In the genomic region with DNA sequence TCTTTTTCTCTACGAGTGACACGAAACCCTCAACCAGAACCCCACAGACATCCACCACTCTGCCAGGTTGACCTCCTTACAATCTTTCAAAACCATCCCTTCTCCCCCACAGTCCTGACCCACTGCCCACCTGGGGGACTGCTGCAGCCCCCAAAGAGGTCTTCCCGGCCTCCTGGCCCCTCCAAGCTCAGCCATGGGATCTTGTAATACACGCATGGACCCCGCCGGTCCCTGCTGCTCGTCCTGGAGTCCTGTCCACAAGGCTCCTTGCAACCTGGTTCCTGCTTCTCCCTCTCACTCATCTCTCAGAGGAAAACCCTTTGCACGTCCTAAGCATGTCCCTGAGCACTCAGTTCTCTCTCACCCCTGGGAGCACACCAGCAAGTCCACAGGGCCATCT, we compare ENCODE assay signal across 18 cellular contexts.
DNase-seq lines count a peak whose midpoint lies in the region; ATAC-seq and TF ChIP-seq lines count a peak whose summit lies in the region.
"Had no signal": no experiment of that assay in that cellular context is flagged by ENCODE, and none has a peak within 500 bp of the region (broad histone marks: within the 10 kb centered on the region; RNA-seq: fewer than 3 reads in every experiment).

No MANE protein-coding gene starts in this region.

- no peak overlapping the region for H3K14ac ChIP-seq in IMR-90 (replicated peaks; ENCODE audit: low read depth, low read length)

- H4K20me1 ChIP-seq in IMR-90 (ENCODE audit: insufficient read depth, low read length), result no peaks in the 10 kb centered on the region
- H4K20me1 ChIP-seq in osteoblast (ENCODE audit: insufficient read depth, low read length), result no peaks in the 10 kb centered on the region

- WGBS in IMR-90 (ENCODE audit: extremely low coverage in 2 of 2, insufficient read length in 1 of 2), 2 experiments, result 84% methylated on average over 7 of the region's 8 CpGs; no CpG with 5 or more reads in 1 of the 2 experiments
- WGBS in right lobe of liver (ENCODE audit: insufficient coverage, low coverage, low lambda C conversion rate, missing lambda C conversion rate), result 92% methylated on average over 6 of the region's 8 CpGs

- no peak for DNase-seq in CD14-positive monocyte (ENCODE audit: low spot score)
- DNase-seq in IMR-90, result no peak
- DNase-seq in right lobe of liver, result no peak
- no peak for DNase-seq in osteoblast (ENCODE audit: insufficient read length, low spot score, missing footprints)
- DNase-seq in inferior parietal cortex (ENCODE audit: extremely low spot score), result no peak
- DNase-seq in WTC11 (ENCODE audit: low spot score), result no peak
- no peak for DNase-seq in NCI-H446 treated with DMSO at 0.1 percent for 48 hours (lab: John Stamatoyannopoulos, UW)
- DNase-seq: CD8-positive, alpha-beta memory T cell; DMS79; KBM-7; NCI-H1048; NCI-H1436 treated with DMSO at 0.1 percent for 48 hours; NCI-H2081; NCI-H510A; NCI-H774; PC-9 had no signal

- no peak overlapping the region for H2AFZ ChIP-seq in IMR-90 (replicated peaks; ENCODE audit: low read length, poor library complexity)
- H2AFZ ChIP-seq in osteoblast (ENCODE audit: low read length), result no peak overlapping the region
- H2AFZ ChIP-seq: PC-9 had no signal

- H3K4me3 ChIP-seq in IMR-90 (ENCODE audit: insufficient read depth, low read depth, low read length), result no peak overlapping the region
- no peak overlapping the region for H3K4me3 ChIP-seq in right lobe of liver
- H3K4me3 ChIP-seq in osteoblast (ENCODE audit: insufficient read depth, low read length), result no peak overlapping the region
- H3K4me3 ChIP-seq: PC-9, SJSA1 had no signal

- BruUV-seq in IMR-90 (replicated peaks; lab: Mats Ljungman, UMichigan), result no TSS peak

- H2BK20ac ChIP-seq in IMR-90 (ENCODE audit: low read depth, low read length), result peak overlapping the region; percentile 74; the same call in 1 of the 2 replicates

- no peak overlapping the region for H4K5ac ChIP-seq in IMR-90 (ENCODE audit: low read depth, low read length)

- POLR2A ChIA-PET in IMR-90 (lab: Charles Lee; ENCODE audit: unreplicated experiment), result no interaction called here
- POLR2A ChIA-PET in WTC11 (lab: Charles Lee), result no interaction called here

- peak overlapping the region; percentile 82 for H2AK5ac ChIP-seq in IMR-90 (ENCODE audit: low read depth, low read length)

- TF ChIP-seq CTCF in CD14-positive monocyte (IDR thresholded peaks at IDR 0.05), result no peak
- no peak for TF ChIP-seq CTCF in IMR-90 (conservative IDR thresholded peaks at IDR 0.05; ENCODE audit: low read depth, low read length)
- TF ChIP-seq CTCF in right lobe of liver (IDR thresholded peaks at IDR 0.05), result no peak
- no peak for TF ChIP-seq CTCF in osteoblast (IDR thresholded peaks at IDR 0.05; ENCODE audit: extremely low read depth, low read depth, low read length)
- no peak for TF ChIP-seq CTCF in WTC11 (IDR thresholded peaks at IDR 0.05)

- no peaks in the 10 kb centered on the region for H3K27me3 ChIP-seq in IMR-90 (ENCODE audit: control insufficient read depth, insufficient read depth, low read length)
- H3K27me3 ChIP-seq in right lobe of liver, result no peaks in the 10 kb centered on the region
- no peaks in the 10 kb centered on the region for H3K27me3 ChIP-seq in osteoblast (ENCODE audit: insufficient read depth, low read length)
- H3K27me3 ChIP-seq: SJSA1 had no signal

- H3K9me3 ChIP-seq in IMR-90 (ENCODE audit: control insufficient read depth, insufficient read depth, low read length) (no peaks in the 10 kb centered on the region), right lobe of liver (no peaks in the 10 kb centered on the region), osteoblast (ENCODE audit: low read depth, low read length) (no peaks in the 10 kb centered on the region)
- H3K9me3 ChIP-seq: SJSA1 had no signal

- H3K23ac ChIP-seq in IMR-90 (ENCODE audit: low read depth, low read length), result no peak overlapping the region

- H3K18ac ChIP-seq in IMR-90 (ENCODE audit: low read depth, low read length), result 0 out of 2 replicates have a peak overlapping the region, but pooled peaks have one; percentile 8

- H3K27me3 Mint-ChIP-seq in CD14-positive monocyte (ENCODE audit: low read depth in 3 of 3) (peaks cover 0 to 3% (median 1%) of the 10 kb centered on the region in 3 donors), WTC11 (ENCODE audit: low read depth) (no peaks in the 10 kb centered on the region)
- H3K27me3 Mint-ChIP-seq: CD8-positive, alpha-beta memory T cell had no signal

- H3K36me3 ChIP-seq in IMR-90 (ENCODE audit: control insufficient read depth, insufficient read depth, low read length) (peaks cover 29% of the 10 kb centered on the region), right lobe of liver (peaks cover 0 to 10% (median 0%) of the 10 kb centered on the region in 4 donors), osteoblast (ENCODE audit: insufficient read depth, low read length) (peaks cover 74% of the 10 kb centered on the region)

- intact Hi-C loops in CD14-positive monocyte (cut with micrococcal nuclease) (no loop called here), IMR-90 (cut with micrococcal nuclease) (no loop called here), right lobe of liver (cut with DNase I) (no loop called here)

- peak overlapping the region; percentile 85; the same call in 1 of the 2 replicates for H2BK120ac ChIP-seq in IMR-90 (ENCODE audit: low read depth, low read length)

- no peaks in the 10 kb centered on the region for H3K79me2 ChIP-seq in osteoblast (ENCODE audit: insufficient read depth, low read length)

- H3K4me1 Mint-ChIP-seq in CD14-positive monocyte (no peaks in the 10 kb centered on the region), WTC11 (no peaks in the 10 kb centered on the region)

- H3K27ac ChIP-seq in IMR-90 (ENCODE audit: insufficient read depth, low read length) (no peak overlapping the region), right lobe of liver (peak overlapping the region in 2 of 3 donors; percentile 62 to 97), osteoblast (ENCODE audit: low read depth, low read length) (peak overlapping the region; percentile 86)
- H3K27ac ChIP-seq: PC-9 had no signal

- CTCF ChIA-PET in IMR-90 (lab: Yijun Ruan, JAX) (interaction anchor here (0.7 kb wide), 1 partner anchor 85 kb away, joined by 4 read pairs; no protein-coding TSS in a partner anchor), WTC11 (lab: Charles Lee) (interaction anchor here (1.5 kb wide), 1 partner anchor 85 kb away, joined by 4 read pairs; no protein-coding TSS in a partner anchor)

- H4K91ac ChIP-seq in IMR-90 (ENCODE audit: insufficient read depth, low read depth, low read length), result peak overlapping the region; percentile 72

- TF ChIP-seq RAD21 in IMR-90 (IDR thresholded peaks at IDR 0.05; ENCODE audit: low read length), result no peak

- no peak overlapping the region for H2AK9ac ChIP-seq in IMR-90 (replicated peaks; ENCODE audit: low read depth, low read length, poor library complexity)

- ATAC-seq in IMR-90 (ENCODE audit: low read depth) (no peak), right lobe of liver (peak in 1 of 4 donors; percentile 0), GM19035 (IDR thresholded peaks at IDR 0.05; ENCODE audit: unreplicated experiment) (no peak), WTC11 (no peak)

- in situ Hi-C loops in IMR-90 (cut with MboI; ENCODE audit: low sequenced_read_pairs), result no loop called here

- H3K4ac ChIP-seq in IMR-90 (ENCODE audit: low read depth, low read length), result peak overlapping the region; percentile 91

- H3K4me2 ChIP-seq in IMR-90 (ENCODE audit: low read depth, low read length), result no peak overlapping the region
- no peak overlapping the region for H3K4me2 ChIP-seq in osteoblast (ENCODE audit: insufficient read depth, low read length)
- H3K4me2 ChIP-seq: PC-9 had no signal

- H3K4me3 Mint-ChIP-seq in CD14-positive monocyte (no peak overlapping the region), WTC11 (no peak overlapping the region)
- H3K4me3 Mint-ChIP-seq: CD8-positive, alpha-beta memory T cell had no signal

- H3K9me3 Mint-ChIP-seq in CD14-positive monocyte, result no peaks in the 10 kb centered on the region
- H3K9me3 Mint-ChIP-seq in WTC11, result no peaks in the 10 kb centered on the region
- H3K9me3 Mint-ChIP-seq: CD8-positive, alpha-beta memory T cell had no signal

- peaks cover 25% of the 10 kb centered on the region for H3K9me1 ChIP-seq in IMR-90 (ENCODE audit: insufficient read depth, low read length)

- H4K8ac ChIP-seq in IMR-90 (ENCODE audit: low read depth in 2 of 2, low read length in 2 of 2), result peak overlapping the region; percentile 19 to 77; a peak in 1 of 4 replicates

- TF ChIP-seq POLR2A in IMR-90 (IDR thresholded peaks at IDR 0.05; ENCODE audit: low read depth, low read length) (no peak), right lobe of liver (IDR thresholded peaks at IDR 0.05) (no peak)

- H3K27ac Mint-ChIP-seq in CD14-positive monocyte, result peak overlapping the region in 5 of 7 donors; percentile 21 to 65 (median 61)
- H3K27ac Mint-ChIP-seq in WTC11, result no peak overlapping the region

- no peak overlapping the region for H3K56ac ChIP-seq in IMR-90 (ENCODE audit: extremely low read depth, insufficient read depth, low read length)

- H3K79me1 ChIP-seq in IMR-90 (ENCODE audit: low read depth in 1 of 2, low read length in 2 of 2), result peaks cover 4 to 12% of the 10 kb centered on the region in 2 experiments; a peak in 3 of 4 replicates

- H2BK5ac ChIP-seq in IMR-90 (ENCODE audit: low read depth, low read length, poor library complexity, severe bottlenecking), result no peak overlapping the region

- H3K9ac ChIP-seq in IMR-90 (ENCODE audit: low read depth, low read length), result no peak overlapping the region

- H3K36me3 Mint-ChIP-seq in CD14-positive monocyte, result peaks cover 79 to 87% of the 10 kb centered on the region in 2 donors
- H3K36me3 Mint-ChIP-seq in WTC11, result peaks cover 56% of the 10 kb centered on the region

- dilution Hi-C loops in IMR-90 (cut with HindIII; ENCODE audit: low sequenced_read_pairs, unreplicated experiment), result no loop called here

- no peak overlapping the region; the same call in 2 of the 3 replicates for H2BK15ac ChIP-seq in IMR-90 (ENCODE audit: low read depth, low read length)

- H3K4me1 ChIP-seq in IMR-90 (ENCODE audit: control insufficient read depth, insufficient read depth, low read length) (peaks cover 24% of the 10 kb centered on the region), right lobe of liver (peaks cover 0 to 80% (median 35%) of the 10 kb centered on the region in 4 donors), osteoblast (ENCODE audit: insufficient read depth, low read length) (peaks cover 51% of the 10 kb centered on the region)

TF ChIP-seq in IMR-90, 13 proteins besides CTCF, POLR2A, EP300 and RAD21 (continues in another document):
- no peak for TF ChIP-seq SMC3 (IDR thresholded peaks at IDR 0.05; ENCODE audit: low read depth, low read length)

TF ChIP-seq in WTC11, 78 proteins besides CTCF, POLR2A, EP300 and RAD21:
- no peak for TF ChIP-seq ESRRA (CRISPR knock-in tag; IDR thresholded peaks at IDR 0.05; ENCODE audit: borderline replicate concordance)
